Comparison of ENCODE assay signal across 8 cellular contexts in the genomic region with DNA sequence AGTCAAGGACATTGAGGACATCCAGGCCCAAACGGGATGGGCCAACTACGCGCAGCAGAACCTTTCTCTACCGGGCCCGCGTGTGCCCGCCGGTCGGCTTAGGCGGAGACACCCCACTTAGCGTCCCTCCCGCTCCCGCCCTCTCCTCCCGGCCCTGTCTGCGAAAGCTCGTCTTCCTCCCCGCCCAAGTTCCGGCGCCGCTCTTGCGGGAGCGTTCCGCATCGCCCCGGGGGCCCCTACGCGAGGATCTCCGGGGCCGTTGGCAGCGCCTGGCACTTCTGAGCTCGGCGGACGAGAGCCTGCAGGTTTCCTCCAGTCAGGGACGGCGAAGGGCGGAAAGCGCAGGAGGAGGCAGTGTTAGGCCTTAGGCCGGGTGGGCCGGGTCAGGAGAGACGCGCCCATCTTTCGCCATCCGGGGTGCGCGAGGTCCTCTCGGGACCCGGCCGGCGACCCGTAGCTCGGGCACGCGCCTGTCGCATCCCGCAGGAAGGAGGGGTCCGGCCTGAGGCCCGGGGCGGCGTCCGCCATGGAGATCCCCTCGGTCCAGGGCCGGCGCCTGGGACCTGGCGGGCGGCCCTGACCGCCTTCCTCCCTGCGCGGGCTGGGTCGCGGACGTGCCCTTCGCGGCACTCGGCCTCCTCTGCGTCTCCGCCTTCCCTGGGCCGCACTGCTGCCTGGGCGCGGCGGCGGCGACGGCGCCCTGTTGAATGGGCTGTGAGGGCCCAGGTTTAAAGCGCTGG. TPM values are rescaled to one million over a fixed set of nuclear protein-coding genes. Genes with fewer than 3 reads are reported as not detected.
DNase-seq lines count a peak whose midpoint lies in the region; ATAC-seq lines count a peak whose summit lies in the region.

Gene FEM1B, plus strand, starts transcription at position 141 of the 740 bp plus-strand sequence. CDS start 673 bp downstream, outside the sequence.

- peaks cover 52% of the 10 kb centered on the region for H3K4me1 ChIP-seq in mononuclear cell (ENCODE audit: insufficient read depth, low read length)

- no peaks in the 10 kb centered on the region for H3K9me3 Mint-ChIP-seq in IgD-negative memory B cell

- H3K4me3 ChIP-seq in mononuclear cell (ENCODE audit: low read length), result peak within 1 kb of the TSS; percentile 89

- peaks cover 2% of the 10 kb centered on the region for H3K27me3 Mint-ChIP-seq in IgD-negative memory B cell

- DNase-seq in DMS 273 treated with DMSO at 0.1 percent for 48 hours (lab: John Stamatoyannopoulos, UW), result peak; percentile 71
- DNase-seq in OCI-M1 (lab: John Stamatoyannopoulos, UW), result peak; percentile 94
- peak; percentile 85 for DNase-seq in activated T-cell treated with anti-CD3 and anti-CD28 coated beads for 24 hours (ENCODE audit: low read depth)
- peak; percentile 77 for DNase-seq in epidermal melanocyte (ENCODE audit: insufficient read length, low spot score)
- peak; percentile 65 to 77 for DNase-seq in stimulated activated CD8-positive, alpha-beta memory T cell treated with anti-CD3 and anti-CD28 coated beads, Interleukin-4, amount 100 ng/mL, for 1 hour (ENCODE audit: low read depth in 2 of 2, low spot score in 1 of 2)

- no peaks in the 10 kb centered on the region for H3K27me3 ChIP-seq in mononuclear cell (ENCODE audit: insufficient read depth, low read length)

- ATAC-seq in GM21529 (IDR thresholded peaks at IDR 0.05; ENCODE audit: unreplicated experiment), result peak; percentile 75

- H3K4me1 Mint-ChIP-seq in IgD-negative memory B cell, result peaks cover 36 to 45% (median 44%) of the 10 kb centered on the region in 3 donors

- H3K27ac Mint-ChIP-seq in IgD-negative memory B cell, result peak within 1 kb of the TSS; percentile 87 to 99 (median 97)

- no peaks in the 10 kb centered on the region for H3K36me3 Mint-ChIP-seq in IgD-negative memory B cell

- no peaks in the 10 kb centered on the region for H3K9me3 ChIP-seq in mononuclear cell (ENCODE audit: low read depth, low read length)

- peak within 1 kb of the TSS; percentile 91 to 99 (median 94) for H3K4me3 Mint-ChIP-seq in IgD-negative memory B cell

RNA-seq across cellular contexts. Expression of gene FEM1B, which starts in this region (rescaled TPM):
- polyA plus RNA-seq in IgD-negative memory B cell, result 21.5 TPM
- 88.2 TPM for total RNA-seq in mononuclear cell

Comparison
In these comparisons a context has a peak if more than half of its experiments do, and no peak if none do; other contexts are left out.
1. Peak in every context shown above with its lines: DNase-seq, ATAC-seq and H3K4me3 ChIP-seq.